In the genomic region with DNA sequence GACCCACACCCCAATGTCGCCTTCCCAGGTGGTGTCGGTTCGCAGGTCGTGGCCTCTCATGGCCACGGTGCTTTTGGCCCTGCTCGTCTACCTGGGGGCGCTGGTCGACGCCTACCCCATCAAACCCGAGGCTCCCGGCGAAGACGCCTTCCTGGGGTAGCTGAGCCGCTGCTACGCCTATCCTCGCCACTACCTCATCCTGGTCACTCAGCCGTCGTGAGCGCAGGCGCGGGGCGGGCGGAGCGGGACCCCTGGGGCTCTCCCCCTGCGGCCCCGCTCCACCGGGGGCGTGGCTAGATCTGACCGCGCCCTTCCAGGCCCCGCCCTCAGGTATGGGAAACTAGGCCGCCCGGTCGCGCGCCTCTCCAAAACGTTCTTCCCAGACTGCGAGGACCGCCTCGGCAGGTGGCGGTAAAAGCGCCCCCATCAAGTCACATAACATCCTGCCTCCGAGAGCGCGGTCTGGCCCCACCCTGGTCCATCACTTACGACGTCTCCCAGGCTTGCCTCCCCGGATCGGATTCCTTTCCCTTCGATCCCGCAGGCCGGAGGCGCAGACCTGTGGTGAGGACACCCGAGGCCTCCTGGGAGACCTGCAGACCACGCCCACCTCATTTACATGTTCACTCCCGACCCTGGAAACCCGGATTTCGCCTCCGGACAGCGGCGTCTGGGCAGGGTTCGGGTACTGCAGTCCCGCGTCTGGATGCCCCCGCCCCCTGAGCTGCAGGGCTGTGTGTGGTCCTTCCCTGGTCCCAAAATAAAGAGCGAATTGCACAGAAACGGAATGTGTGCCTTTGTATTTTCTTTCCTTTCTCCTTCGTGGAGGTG, we compare ENCODE assay signal across 1 cellular context.
A peak's percentile ranks its signal among the peaks of the same experiment; 100 is the strongest.
TF ChIP-seq lines count a peak whose summit lies in the region.

No MANE protein-coding gene starts in this region.

TF ChIP-seq in HEK293, 187 proteins besides CTCF, POLR2A, EP300 and RAD21 (continued from another document and continues in another):
- TF ChIP-seq PRDM4 (tag by site-specific recombination; IDR thresholded peaks at IDR 0.05) (no peak), ZNF394 (tag by site-specific recombination; IDR thresholded peaks at IDR 0.05; ENCODE audit: borderline replicate concordance) (peak; percentile 21; the same call in 1 of the 2 replicates), ZNF266 (tag by site-specific recombination; IDR thresholded peaks at IDR 0.05; ENCODE audit: low read depth) (no peak), ZSCAN23 (tag by site-specific recombination; IDR thresholded peaks at IDR 0.05) (no peak), ZNF10 (tag by site-specific recombination; IDR thresholded peaks at IDR 0.05) (no peak), ZBTB1 (tag by site-specific recombination; IDR thresholded peaks at IDR 0.05) (0 out of 2 replicates have a peak, but pooled peaks have one; percentile 1), ZNF658 (tag by site-specific recombination; IDR thresholded peaks at IDR 0.05) (no peak), YY2 (tag by site-specific recombination; IDR thresholded peaks at IDR 0.05) (no peak), ZNF514 (tag by site-specific recombination; IDR thresholded peaks at IDR 0.05) (no peak), ZBTB21 (tag by site-specific recombination; IDR thresholded peaks at IDR 0.05) (no peak), ZNF555 (tag by site-specific recombination; conservative IDR thresholded peaks at IDR 0.05) (no peak), HIC1 (tag by site-specific recombination; IDR thresholded peaks at IDR 0.05) (no peak), ZNF561 (tag by site-specific recombination; IDR thresholded peaks at IDR 0.05; ENCODE audit: borderline replicate concordance) (no peak; the same call in 1 of the 2 replicates), REPIN1 (tag by site-specific recombination; IDR thresholded peaks at IDR 0.05; ENCODE audit: low read depth) (no peak), PRDM1 (tag by site-specific recombination; IDR thresholded peaks at IDR 0.05) (no peak), SP3 (tag by site-specific recombination; IDR thresholded peaks at IDR 0.05) (peak; percentile 81), OVOL3 (tag by site-specific recombination; IDR thresholded peaks at IDR 0.05) (0 out of 2 replicates have a peak, but pooled peaks have one; percentile 39), ZNF664 (tag by site-specific recombination; IDR thresholded peaks at IDR 0.05) (no peak), ZNF426 (tag by site-specific recombination; IDR thresholded peaks at IDR 0.05) (no peak), BCL11B (tag by site-specific recombination; IDR thresholded peaks at IDR 0.05; ENCODE audit: low read depth) (no peak; the same call in 1 of the 2 replicates), ZNF692 (tag by site-specific recombination; IDR thresholded peaks at IDR 0.05) (peak; percentile 91), MYNN (tag by site-specific recombination; IDR thresholded peaks at IDR 0.05; ENCODE audit: borderline replicate concordance) (no peak), ZNF341 (tag by site-specific recombination; IDR thresholded peaks at IDR 0.05; ENCODE audit: low read depth) (peak; percentile 59; the same call in 1 of the 2 replicates), REST (tag by site-specific recombination; IDR thresholded peaks at IDR 0.05) (no peak), RBAK (tag by site-specific recombination; IDR thresholded peaks at IDR 0.05) (no peak), ZNF302 (tag by site-specific recombination; IDR thresholded peaks at IDR 0.05; ENCODE audit: low read depth) (no peak), ZNF843 (tag by site-specific recombination; IDR thresholded peaks at IDR 0.05) (peak; percentile 61; the same call in 1 of the 2 replicates), INSM2 (tag by site-specific recombination; IDR thresholded peaks at IDR 0.05) (no peak), ZNF768 (tag by site-specific recombination; IDR thresholded peaks at IDR 0.05) (no peak), ZNF140 (tag by site-specific recombination; IDR thresholded peaks at IDR 0.05) (no peak), GLI2 (tag by site-specific recombination; IDR thresholded peaks at IDR 0.05; ENCODE audit: borderline replicate concordance, low read depth) (no peak), ZNF133 (tag by site-specific recombination; IDR thresholded peaks at IDR 0.05) (no peak), ZNF23 (tag by site-specific recombination; IDR thresholded peaks at IDR 0.05; ENCODE audit: borderline replicate concordance) (no peak), KLF10 (tag by site-specific recombination; IDR thresholded peaks at IDR 0.05) (peak; percentile 44; the same call in 1 of the 2 replicates), ZNF354C (tag by site-specific recombination; IDR thresholded peaks at IDR 0.05; ENCODE audit: borderline replicate concordance, low read depth) (no peak), ZNF404 (tag by site-specific recombination; IDR thresholded peaks at IDR 0.05) (no peak), ZNF707 (tag by site-specific recombination; IDR thresholded peaks at IDR 0.05) (no peak), SCRT2 (tag by site-specific recombination; IDR thresholded peaks at IDR 0.05) (0 out of 2 replicates have a peak, but pooled peaks have one; percentile 56)
- TF ChIP-seq, protein P1, sequence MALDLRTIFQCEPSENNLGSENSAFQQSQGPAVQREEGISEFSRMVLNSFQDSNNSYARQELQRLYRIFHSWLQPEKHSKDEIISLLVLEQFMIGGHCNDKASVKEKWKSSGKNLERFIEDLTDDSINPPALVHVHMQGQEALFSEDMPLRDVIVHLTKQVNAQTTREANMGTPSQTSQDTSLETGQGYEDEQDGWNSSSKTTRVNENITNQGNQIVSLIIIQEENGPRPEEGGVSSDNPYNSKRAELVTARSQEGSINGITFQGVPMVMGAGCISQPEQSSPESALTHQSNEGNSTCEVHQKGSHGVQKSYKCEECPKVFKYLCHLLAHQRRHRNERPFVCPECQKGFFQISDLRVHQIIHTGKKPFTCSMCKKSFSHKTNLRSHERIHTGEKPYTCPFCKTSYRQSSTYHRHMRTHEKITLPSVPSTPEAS (tag by site-specific recombination; IDR thresholded peaks at IDR 0.05): 0 out of 2 replicates have a peak, but pooled peaks have one; percentile 16
- TF ChIP-seq, protein P2, sequence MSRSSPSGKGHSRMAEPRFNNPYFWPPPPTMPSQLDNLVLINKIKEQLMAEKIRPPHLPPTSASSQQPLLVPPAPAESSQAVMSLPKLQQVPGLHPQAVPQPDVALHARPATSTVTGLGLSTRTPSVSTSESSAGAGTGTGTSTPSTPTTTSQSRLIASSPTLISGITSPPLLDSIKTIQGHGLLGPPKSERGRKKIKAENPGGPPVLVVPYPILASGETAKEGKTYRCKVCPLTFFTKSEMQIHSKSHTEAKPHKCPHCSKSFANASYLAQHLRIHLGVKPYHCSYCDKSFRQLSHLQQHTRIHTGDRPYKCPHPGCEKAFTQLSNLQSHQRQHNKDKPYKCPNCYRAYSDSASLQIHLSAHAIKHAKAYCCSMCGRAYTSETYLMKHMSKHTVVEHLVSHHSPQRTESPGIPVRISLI (tag by site-specific recombination; IDR thresholded peaks at IDR 0.05): no peak
- TF ChIP-seq, protein P3, sequence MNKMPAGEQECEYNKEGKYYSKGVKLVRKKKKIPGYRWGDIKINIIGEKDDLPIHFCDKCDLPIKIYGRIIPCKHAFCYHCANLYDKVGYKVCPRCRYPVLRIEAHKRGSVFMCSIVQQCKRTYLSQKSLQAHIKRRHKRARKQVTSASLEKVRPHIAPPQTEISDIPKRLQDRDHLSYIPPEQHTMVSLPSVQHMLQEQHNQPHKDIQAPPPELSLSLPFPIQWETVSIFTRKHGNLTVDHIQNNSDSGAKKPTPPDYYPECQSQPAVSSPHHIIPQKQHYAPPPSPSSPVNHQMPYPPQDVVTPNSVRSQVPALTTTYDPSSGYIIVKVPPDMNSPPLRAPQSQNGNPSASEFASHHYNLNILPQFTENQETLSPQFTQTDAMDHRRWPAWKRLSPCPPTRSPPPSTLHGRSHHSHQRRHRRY (tag by site-specific recombination; IDR thresholded peaks at IDR 0.05): no peak
- TF ChIP-seq, protein P4, sequence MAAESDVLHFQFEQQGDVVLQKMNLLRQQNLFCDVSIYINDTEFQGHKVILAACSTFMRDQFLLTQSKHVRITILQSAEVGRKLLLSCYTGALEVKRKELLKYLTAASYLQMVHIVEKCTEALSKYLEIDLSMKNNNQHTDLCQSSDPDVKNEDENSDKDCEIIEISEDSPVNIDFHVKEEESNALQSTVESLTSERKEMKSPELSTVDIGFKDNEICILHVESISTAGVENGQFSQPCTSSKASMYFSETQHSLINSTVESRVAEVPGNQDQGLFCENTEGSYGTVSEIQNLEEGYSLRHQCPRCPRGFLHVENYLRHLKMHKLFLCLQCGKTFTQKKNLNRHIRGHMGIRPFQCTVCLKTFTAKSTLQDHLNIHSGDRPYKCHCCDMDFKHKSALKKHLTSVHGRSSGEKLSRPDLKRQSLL (tag by site-specific recombination; IDR thresholded peaks at IDR 0.05): no peak
